14 cellular contexts compared by ENCODE assay signal in genomic region chr6:126718600-126719327, GRCh38.
DNase-seq lines count a peak whose midpoint lies in the region; ATAC-seq lines count a peak whose summit lies in the region.
"Had no signal": no experiment of that assay in that cellular context is flagged by ENCODE, and none has a peak within 500 bp of the region (broad histone marks: within the 10 kb centered on the region; RNA-seq: fewer than 3 reads in every experiment).

No MANE protein-coding gene starts in this region.

- ATAC-seq in GM18907 (IDR thresholded peaks at IDR 0.05; ENCODE audit: unreplicated experiment): peak; percentile 89
- ATAC-seq in GM21576 (IDR thresholded peaks at IDR 0.05; ENCODE audit: unreplicated experiment): peak; percentile 97
- peak; percentile 75 for ATAC-seq in HG03103 (IDR thresholded peaks at IDR 0.05; ENCODE audit: low read depth, unreplicated experiment)
- no peak for ATAC-seq in activated CD4-positive, alpha-beta T cell treated with anti-CD3 and anti-CD28 coated beads for 36 hours

- H3K18ac ChIP-seq in mesendoderm (ENCODE audit: low read length): peak overlapping the region; percentile 95

- H3K4ac ChIP-seq in mesendoderm (ENCODE audit: low read depth, low read length): no peak overlapping the region

- DNase-seq in mesendoderm: no peak
- DNase-seq in stimulated activated naive CD4-positive, alpha-beta T cell (lab: John Stamatoyannopoulos, UW): no peak
- no peak for DNase-seq in mucosa of gallbladder (ENCODE audit: low spot score)
- no peak for DNase-seq in islet precursor cell
- DNase-seq in activated CD4-positive, alpha-beta T cell treated with anti-CD3 and anti-CD28 coated beads for 36 hours: no peak
- DNase-seq: CD4-positive, CD25-positive, alpha-beta regulatory T cell; NCI-H1048; NCI-H748 treated with DMSO at 0.1 percent for 48 hours had no signal

- no CpG with 5 or more reads among the region's 4 CpGs for WGBS in mesendoderm (ENCODE audit: extremely low coverage, insufficient coverage, low lambda C conversion rate)

- H3K27me3 ChIP-seq in mesendoderm (ENCODE audit: insufficient read depth, low read length, poor library complexity): no peaks in the 10 kb centered on the region

- H4K5ac ChIP-seq in mesendoderm (ENCODE audit: low read length): no peak overlapping the region

- H3K4me3 Mint-ChIP-seq in activated CD4-positive, alpha-beta T cell treated with anti-CD3 and anti-CD28 coated beads for 36 hours: no peak overlapping the region
- H3K4me3 Mint-ChIP-seq: activated T-helper 1 cell treated with anti-CD3 and anti-CD28 coated beads, Interleukin-12 subunit alpha, Interleukin-12 subunit beta, Interleukin-2, Interleukin-4 antibody, amounts not matched to agents 30 ng/mL and 10 ng/mL and 1 ng/mL, durations not matched to agents 14 hours and 24 hours and 36 hours; brain; CD4-positive, CD25-positive, alpha-beta regulatory T cell; type B pancreatic cell had no signal

- no peak overlapping the region for H3K9ac ChIP-seq in mesendoderm (ENCODE audit: low read length)

- H3K4me3 ChIP-seq in mesendoderm (ENCODE audit: low read length): no peak overlapping the region

- POLR2A ChIA-PET in activated CD4-positive, alpha-beta T cell treated with anti-CD3 and anti-CD28 coated beads for 36 hours (lab: Charles Lee): no interaction called here

- no peak overlapping the region for H3K23ac ChIP-seq in mesendoderm (ENCODE audit: low read length)

- peak overlapping the region; percentile 76 for H4K8ac ChIP-seq in mesendoderm (ENCODE audit: low read depth, low read length)

- no peak overlapping the region for H2AK5ac ChIP-seq in mesendoderm (ENCODE audit: low read length)

- no peaks in the 10 kb centered on the region for H3K79me2 ChIP-seq in mesendoderm (ENCODE audit: control insufficient read depth, insufficient read depth, low read length)

- no peaks in the 10 kb centered on the region for H3K36me3 Mint-ChIP-seq in activated CD4-positive, alpha-beta T cell treated with anti-CD3 and anti-CD28 coated beads for 36 hours (ENCODE audit: low read depth)
- H3K36me3 Mint-ChIP-seq: brain; CD4-positive, CD25-positive, alpha-beta regulatory T cell; type B pancreatic cell had no signal

- H3K4me1 Mint-ChIP-seq in activated CD4-positive, alpha-beta T cell treated with anti-CD3 and anti-CD28 coated beads for 36 hours: no peaks in the 10 kb centered on the region
- H3K4me1 Mint-ChIP-seq: CD4-positive, CD25-positive, alpha-beta regulatory T cell had no signal

- H3K27ac ChIP-seq in mesendoderm (ENCODE audit: low read depth, low read length): no peak overlapping the region

- H2BK120ac ChIP-seq in mesendoderm (ENCODE audit: low read depth, low read length): peak overlapping the region; percentile 51

- no peaks in the 10 kb centered on the region for H3K79me1 ChIP-seq in mesendoderm (ENCODE audit: low read length)

- CTCF ChIA-PET in activated CD4-positive, alpha-beta T cell treated with anti-CD3 and anti-CD28 coated beads for 36 hours (lab: Charles Lee): interaction anchor here (1.3 kb wide), 1 partner anchor 14 kb away, joined by 4 read pairs; no protein-coding TSS in a partner anchor

- no peak overlapping the region for H3K27ac Mint-ChIP-seq in activated CD4-positive, alpha-beta T cell treated with anti-CD3 and anti-CD28 coated beads for 36 hours
- H3K27ac Mint-ChIP-seq: activated T-helper 1 cell treated with anti-CD3 and anti-CD28 coated beads, Interleukin-12 subunit alpha, Interleukin-12 subunit beta, Interleukin-2, Interleukin-4 antibody, amounts not matched to agents 30 ng/mL and 10 ng/mL and 1 ng/mL, durations not matched to agents 14 hours and 24 hours and 36 hours; CD4-positive, CD25-positive, alpha-beta regulatory T cell; type B pancreatic cell had no signal

- H3K9me3 Mint-ChIP-seq in activated CD4-positive, alpha-beta T cell treated with anti-CD3 and anti-CD28 coated beads for 36 hours (ENCODE audit: low read depth): no peaks in the 10 kb centered on the region
- H3K9me3 Mint-ChIP-seq: activated T-helper 1 cell treated with anti-CD3 and anti-CD28 coated beads, Interleukin-12 subunit alpha, Interleukin-12 subunit beta, Interleukin-2, Interleukin-4 antibody, amounts not matched to agents 30 ng/mL and 10 ng/mL and 1 ng/mL, durations not matched to agents 14 hours and 24 hours and 36 hours; brain; type B pancreatic cell had no signal

- peak overlapping the region; percentile 17 for H3K56ac ChIP-seq in mesendoderm (ENCODE audit: low read length)

- peak overlapping the region; percentile 41 for H2BK15ac ChIP-seq in mesendoderm (replicated peaks; ENCODE audit: low read depth)

- intact Hi-C loops in activated CD4-positive, alpha-beta T cell treated with anti-CD3 and anti-CD28 coated beads for 36 hours (cut with DNase I, micrococcal nuclease): no loop called here

- H2BK5ac ChIP-seq in mesendoderm (ENCODE audit: low read length): no peak overlapping the region

- no peaks in the 10 kb centered on the region for H3K4me1 ChIP-seq in mesendoderm (ENCODE audit: control insufficient read depth, low read depth, low read length)

- H3K27me3 Mint-ChIP-seq in activated CD4-positive, alpha-beta T cell treated with anti-CD3 and anti-CD28 coated beads for 36 hours: no peaks in the 10 kb centered on the region
- H3K27me3 Mint-ChIP-seq: brain; CD4-positive, CD25-positive, alpha-beta regulatory T cell; type B pancreatic cell had no signal

- no peak overlapping the region for H3K4me2 ChIP-seq in mesendoderm (ENCODE audit: low read length)

- H3K36me3 ChIP-seq in mesendoderm (ENCODE audit: control insufficient read depth, insufficient read depth, low read length): no peaks in the 10 kb centered on the region
